In genomic region chr20:18004389-18005031, GRCh38 we compare ENCODE assay signal across 15 cellular contexts. TPM values are rescaled to one million over a fixed set of nuclear protein-coding genes. Genes with fewer than 3 reads are reported as not detected.
DNase-seq lines count a peak whose midpoint lies in the region; ATAC-seq, FAIRE-seq and TF ChIP-seq lines count a peak whose summit lies in the region.
"Had no signal": no experiment of that assay in that cellular context is flagged by ENCODE, and none has a peak within 500 bp of the region (broad histone marks: within the 10 kb centered on the region; RNA-seq: fewer than 3 reads in every experiment).

No MANE protein-coding gene starts in this region.

- CTCF ChIA-PET in IMR-90 (lab: Yijun Ruan, JAX): no interaction called here

- H3K18ac ChIP-seq in IMR-90 (ENCODE audit: low read depth, low read length): no peak overlapping the region

- peaks cover 15% of the 10 kb centered on the region; the same call in 1 of the 2 replicates for H3K4me1 ChIP-seq in IMR-90 (ENCODE audit: control insufficient read depth, insufficient read depth, low read length)
- peaks cover 7% of the 10 kb centered on the region for H3K4me1 ChIP-seq in astrocyte (ENCODE audit: insufficient read depth, low read length)
- peaks cover 3 to 35% (median 16%) of the 10 kb centered on the region in 6 donors for H3K4me1 ChIP-seq in spleen

- no peak for FAIRE-seq in astrocyte (lab: Jason Lieb, UNC)
- FAIRE-seq: colon had no signal

- H2BK15ac ChIP-seq in IMR-90 (ENCODE audit: low read depth, low read length): no peak overlapping the region

- no peak overlapping the region for H3K56ac ChIP-seq in IMR-90 (ENCODE audit: extremely low read depth, insufficient read depth, low read length)

- H3K4me3 Mint-ChIP-seq in astrocyte (ENCODE audit: unreplicated experiment) (no peak overlapping the region), mesothelial cell of epicardium (no peak overlapping the region)
- H3K4me3 Mint-ChIP-seq: WTC11 had no signal

- DNase-seq in IMR-90 (peak; percentile 68), astrocyte (ENCODE audit: low read depth) (peak; percentile 14), iris pigment epithelial cell (ENCODE audit: low read depth) (peak; percentile 75), spleen (peak; percentile 53), mesothelial cell of epicardium (ENCODE audit: low spot score in 2 of 2, unreplicated experiment in 2 of 2) (no peak), superior temporal gyrus (ENCODE audit: extremely low spot score) (no peak), AG20443 (ENCODE audit: low spot score) (no peak)
- DNase-seq: DMS153, NCI-H1092 treated with DMSO at 0.1 percent for 48 hours, NCI-H524 had no signal

- H2AK5ac ChIP-seq in IMR-90 (ENCODE audit: low read depth, low read length): no peak overlapping the region

- intact Hi-C loops in IMR-90 (cut with micrococcal nuclease): loop anchor here (5.0 kb wide), 1 partner anchor 273 kb away; no protein-coding TSS in a partner anchor
- intact Hi-C loops in spleen (cut with DNase I; ENCODE audit: low total_unique reads): no loop called here

- no TSS peak for BruUV-seq in IMR-90 (replicated peaks; lab: Mats Ljungman, UMichigan)

- dilution Hi-C loops in IMR-90 (cut with HindIII; ENCODE audit: low sequenced_read_pairs, unreplicated experiment): no loop called here

- TF ChIP-seq RAD21 in IMR-90 (IDR thresholded peaks at IDR 0.05; ENCODE audit: low read length): no peak

- H3K36me3 ChIP-seq in IMR-90 (ENCODE audit: control insufficient read depth, insufficient read depth, low read length): no peaks in the 10 kb centered on the region
- no peaks in the 10 kb centered on the region for H3K36me3 ChIP-seq in astrocyte (ENCODE audit: insufficient read depth, low read length)
- H3K36me3 ChIP-seq in spleen: no peaks in the 10 kb centered on the region
- H3K36me3 ChIP-seq: BLaER1 treated with 17β-estradiol and CSF1 and Interleukin-3, amounts not matched to agents 10 nM and 100 nM had no signal

- in situ Hi-C loops in IMR-90 (cut with MboI; ENCODE audit: low sequenced_read_pairs): no loop called here

- H4K91ac ChIP-seq in IMR-90 (ENCODE audit: insufficient read depth, low read depth, low read length): no peak overlapping the region

- no peak overlapping the region for H3K14ac ChIP-seq in IMR-90 (replicated peaks; ENCODE audit: low read depth, low read length)

- no peaks in the 10 kb centered on the region for H3K79me2 ChIP-seq in astrocyte (ENCODE audit: insufficient read depth, low read length)

- H3K4me2 ChIP-seq in IMR-90 (ENCODE audit: low read depth, low read length): no peak overlapping the region
- no peak overlapping the region for H3K4me2 ChIP-seq in astrocyte (ENCODE audit: low read length)

- TF ChIP-seq POLR2A in IMR-90 (IDR thresholded peaks at IDR 0.05; ENCODE audit: low read depth, low read length) (no peak), spleen (IDR thresholded peaks at IDR 0.05) (no peak)

- POLR2A ChIA-PET in IMR-90 (lab: Charles Lee; ENCODE audit: unreplicated experiment): interaction anchor here (0.5 kb wide), 1 partner anchor 35 kb away, joined by 6 read pairs; no protein-coding TSS in a partner anchor

- peaks cover 13% of the 10 kb centered on the region for H3K9me1 ChIP-seq in IMR-90 (ENCODE audit: insufficient read depth, low read length)

- H2BK5ac ChIP-seq in IMR-90 (ENCODE audit: low read depth, low read length, poor library complexity, severe bottlenecking): no peak overlapping the region

- no peak overlapping the region for H3K4ac ChIP-seq in IMR-90 (ENCODE audit: low read depth, low read length)

- H3K9me3 Mint-ChIP-seq in astrocyte (ENCODE audit: unreplicated experiment) (no peaks in the 10 kb centered on the region), mesothelial cell of epicardium (no peaks in the 10 kb centered on the region)
- H3K9me3 Mint-ChIP-seq: activated T-helper 2 cell treated with anti-CD3 and anti-CD28 coated beads, Interferon-gamma antibody, Interleukin-2, Interleukin-4, amounts not matched to agents 10 μg/mL and 5 μg/mL and 100 μg/mL, durations not matched to agents 14 hours and 24 hours and 36 hours; WTC11 had no signal

- H2BK20ac ChIP-seq in IMR-90 (ENCODE audit: low read depth, low read length): no peak overlapping the region

- H2AFZ ChIP-seq in IMR-90 (replicated peaks; ENCODE audit: low read length, poor library complexity) (no peak overlapping the region), astrocyte (ENCODE audit: low read depth, low read length) (no peak overlapping the region)

- H3K4me1 Mint-ChIP-seq in astrocyte (ENCODE audit: low read depth, unreplicated experiment) (peaks cover 6% of the 10 kb centered on the region), mesothelial cell of epicardium (peaks cover 21% of the 10 kb centered on the region)

- H4K20me1 ChIP-seq in IMR-90 (ENCODE audit: insufficient read depth, low read length): no peaks in the 10 kb centered on the region
- no peaks in the 10 kb centered on the region for H4K20me1 ChIP-seq in astrocyte (ENCODE audit: insufficient read depth, low read length)
- H4K20me1 ChIP-seq: BLaER1 treated with 17β-estradiol and CSF1 and Interleukin-3, amounts not matched to agents 10 nM and 100 nM had no signal

- no peak for TF ChIP-seq CTCF in IMR-90 (conservative IDR thresholded peaks at IDR 0.05; ENCODE audit: low read depth, low read length)
- no peak for TF ChIP-seq CTCF in astrocyte (IDR thresholded peaks at IDR 0.05; ENCODE audit: insufficient read depth, low read depth, low read length)
- no peak for TF ChIP-seq CTCF in spleen (IDR thresholded peaks at IDR 0.05 in 8 of 11, conservative IDR thresholded peaks at IDR 0.05 in 3 of 11)
- no peak for TF ChIP-seq CTCF in mesothelial cell of epicardium (IDR thresholded peaks at IDR 0.05; ENCODE audit: unreplicated experiment)

- no peak overlapping the region for H2BK120ac ChIP-seq in IMR-90 (ENCODE audit: low read depth, low read length)

- H3K27ac Mint-ChIP-seq in astrocyte (ENCODE audit: unreplicated experiment): no peak overlapping the region
- no peak overlapping the region for H3K27ac Mint-ChIP-seq in mesothelial cell of epicardium
- H3K27ac Mint-ChIP-seq: activated T-helper 2 cell treated with anti-CD3 and anti-CD28 coated beads, Interferon-gamma antibody, Interleukin-2, Interleukin-4, amounts not matched to agents 10 μg/mL and 5 μg/mL and 100 μg/mL, durations not matched to agents 14 hours and 24 hours and 36 hours had no signal

- no peak overlapping the region for H4K5ac ChIP-seq in IMR-90 (ENCODE audit: low read depth, low read length)

- H3K4me3 ChIP-seq in IMR-90 (ENCODE audit: insufficient read depth, low read depth, low read length): no peak overlapping the region
- no peak overlapping the region for H3K4me3 ChIP-seq in astrocyte (ENCODE audit: insufficient read depth, low read depth, low read length)
- H3K4me3 ChIP-seq in spleen: no peak overlapping the region
- H3K4me3 ChIP-seq: BLaER1 treated with 17β-estradiol and CSF1 and Interleukin-3, amounts not matched to agents 10 nM and 100 nM had no signal

- peak; percentile 33 for ATAC-seq in IMR-90 (ENCODE audit: low read depth)

- no peak overlapping the region for H3K23ac ChIP-seq in IMR-90 (ENCODE audit: low read depth, low read length)

- H2AK9ac ChIP-seq in IMR-90 (replicated peaks; ENCODE audit: low read depth, low read length, poor library complexity): peak overlapping the region; percentile 79

- 30% methylated on average over 2 of the region's 8 CpGs; no CpG with 5 or more reads in 1 of the 2 experiments for WGBS in IMR-90 (ENCODE audit: extremely low coverage in 2 of 2, insufficient read length in 1 of 2), 2 experiments
- WGBS in spleen, 5 donors: 72 to 86% (median 80%) methylated on average over 8 of the region's 8 CpGs

- no peaks in the 10 kb centered on the region for H3K79me1 ChIP-seq in IMR-90 (ENCODE audit: low read depth in 1 of 2, low read length in 2 of 2)

- H3K27me3 Mint-ChIP-seq in astrocyte (ENCODE audit: low read depth, unreplicated experiment) (no peaks in the 10 kb centered on the region), mesothelial cell of epicardium (ENCODE audit: low read depth) (no peaks in the 10 kb centered on the region)

- no peak overlapping the region for H4K8ac ChIP-seq in IMR-90 (ENCODE audit: low read depth in 2 of 2, low read length in 2 of 2)

- H3K9ac ChIP-seq in IMR-90 (ENCODE audit: low read depth, low read length): no peak overlapping the region
- H3K9ac ChIP-seq in astrocyte (ENCODE audit: low read length): no peak overlapping the region
- H3K9ac ChIP-seq: BLaER1 treated with 17β-estradiol and CSF1 and Interleukin-3, amounts not matched to agents 10 nM and 100 nM had no signal

- H3K36me3 Mint-ChIP-seq in astrocyte (ENCODE audit: low read depth, unreplicated experiment) (no peaks in the 10 kb centered on the region), mesothelial cell of epicardium (no peaks in the 10 kb centered on the region)

- H3K27me3 ChIP-seq in IMR-90 (ENCODE audit: control insufficient read depth, insufficient read depth, low read length): peaks cover 1% of the 10 kb centered on the region; the same call in 1 of the 2 replicates
- H3K27me3 ChIP-seq in astrocyte (ENCODE audit: insufficient read depth, low read length): no peaks in the 10 kb centered on the region
- no peaks in the 10 kb centered on the region for H3K27me3 ChIP-seq in spleen (replicated peaks in 1 of 7)
- H3K27me3 ChIP-seq: BLaER1 treated with 17β-estradiol and CSF1 and Interleukin-3, amounts not matched to agents 10 nM and 100 nM had no signal

- H3K9me3 ChIP-seq in IMR-90 (ENCODE audit: control insufficient read depth, insufficient read depth, low read length) (no peaks in the 10 kb centered on the region), astrocyte (ENCODE audit: insufficient read depth, low read depth, low read length) (no peaks in the 10 kb centered on the region), spleen (no peaks in the 10 kb centered on the region)
- H3K9me3 ChIP-seq: BLaER1 treated with 17β-estradiol and CSF1 and Interleukin-3, amounts not matched to agents 10 nM and 100 nM had no signal

- H3K27ac ChIP-seq in IMR-90 (ENCODE audit: insufficient read depth, low read length) (no peak overlapping the region), astrocyte (ENCODE audit: low read depth, low read length) (no peak overlapping the region), spleen (peak overlapping the region in 2 of 8 donors; percentile 51 to 69)
- H3K27ac ChIP-seq: BLaER1 treated with 17β-estradiol and CSF1 and Interleukin-3, amounts not matched to agents 10 nM and 100 nM had no signal

RNA-seq across cellular contexts. Expression of gene MGME1, which starts 35.7 kb away (rescaled TPM):
- 7.2 and 8.1 TPM in 2 replicates for total RNA-seq in IMR-90 (2012; rRNA removed)
- 7.1 and 9.3 TPM in 2 replicates for polyA plus RNA-seq in IMR-90 (2012; rRNA removed)
- 2.2 and 2.3 TPM in 2 replicates for polyA plus RNA-seq in IMR-90 (2012; cell fraction: cytosol; rRNA removed)
- 4.7 and 13.8 TPM in 2 replicates for polyA plus RNA-seq in IMR-90 (2012; cell fraction: nucleus; rRNA removed; ENCODE audit: low replicate concordance)
- total RNA-seq in astrocyte: 14.1 and 14.2 TPM in 2 replicates
- total RNA-seq in spleen: 10 to 100 TPM; 20.9 to 33.4 (median 28.4) TPM
- 10 to 100 TPM; 22.5 to 33.1 (median 26.2) TPM for polyA plus RNA-seq in spleen
- 25.0 to 26.7 TPM (median 25.7 TPM) in 3 replicates for total RNA-seq in mesothelial cell of epicardium

RNA-seq across cellular contexts. Expression of gene SNX5, which starts 35.9 kb away (rescaled TPM):
- total RNA-seq in IMR-90 (2012; rRNA removed): 65.4 and 85.0 TPM in 2 replicates
- polyA plus RNA-seq in IMR-90 (2012; rRNA removed): 76.7 and 92.8 TPM in 2 replicates
- polyA plus RNA-seq in IMR-90 (2012; cell fraction: cytosol; rRNA removed): 36.7 and 37.4 TPM in 2 replicates
- polyA plus RNA-seq in IMR-90 (2012; cell fraction: nucleus; rRNA removed; ENCODE audit: low replicate concordance): 163 and 192 TPM in 2 replicates
- total RNA-seq in astrocyte: 78.0 and 95.1 TPM in 2 replicates
- 100 to 1,000 TPM; 126 to 261 (median 192) TPM for total RNA-seq in spleen
- polyA plus RNA-seq in spleen: 100 to 1,000 TPM; 151 to 181 (median 159) TPM
- 130 to 134 TPM (median 133 TPM) in 3 replicates for total RNA-seq in mesothelial cell of epicardium

RNA-seq across cellular contexts. Expression of gene OVOL2, which starts 53.2 kb away (rescaled TPM):
- not detected in 2 replicates for total RNA-seq in IMR-90 (2012; rRNA removed)
- not detected in 2 replicates for polyA plus RNA-seq in IMR-90 (2012; rRNA removed)
- polyA plus RNA-seq in IMR-90 (2012; cell fraction: cytosol; rRNA removed): not detected in 2 replicates
- not detected in 2 replicates for polyA plus RNA-seq in IMR-90 (2012; cell fraction: nucleus; rRNA removed; ENCODE audit: low replicate concordance)
- 0.57 TPM in 1 of 2 replicates, not detected in the other for total RNA-seq in astrocyte
- not detected for total RNA-seq in spleen
- polyA plus RNA-seq in spleen: not detected
- 7.3 to 8.6 TPM (median 8.5 TPM) in 3 replicates for total RNA-seq in mesothelial cell of epicardium
- total RNA-seq: activated T-helper 2 cell treated with anti-CD3 and anti-CD28 coated beads, Interferon-gamma antibody, Interleukin-2, Interleukin-4, amounts not matched to agents 10 μg/mL and 5 μg/mL and 100 μg/mL, durations not matched to agents 14 hours and 24 hours and 36 hours; RPMI7951 had no signal

Comparison
In these comparisons a context has a peak if more than half of its experiments do, and no peak if none do; other contexts are left out.
1. DNase-seq: peak in IMR-90 (single experiment), astrocyte (single experiment), iris pigment epithelial cell (single experiment) and spleen (single experiment); none in mesothelial cell of epicardium (0 of 2), superior temporal gyrus (single experiment) and AG20443 (single experiment).